18 cellular contexts compared by ENCODE assay signal in the genomic region with DNA sequence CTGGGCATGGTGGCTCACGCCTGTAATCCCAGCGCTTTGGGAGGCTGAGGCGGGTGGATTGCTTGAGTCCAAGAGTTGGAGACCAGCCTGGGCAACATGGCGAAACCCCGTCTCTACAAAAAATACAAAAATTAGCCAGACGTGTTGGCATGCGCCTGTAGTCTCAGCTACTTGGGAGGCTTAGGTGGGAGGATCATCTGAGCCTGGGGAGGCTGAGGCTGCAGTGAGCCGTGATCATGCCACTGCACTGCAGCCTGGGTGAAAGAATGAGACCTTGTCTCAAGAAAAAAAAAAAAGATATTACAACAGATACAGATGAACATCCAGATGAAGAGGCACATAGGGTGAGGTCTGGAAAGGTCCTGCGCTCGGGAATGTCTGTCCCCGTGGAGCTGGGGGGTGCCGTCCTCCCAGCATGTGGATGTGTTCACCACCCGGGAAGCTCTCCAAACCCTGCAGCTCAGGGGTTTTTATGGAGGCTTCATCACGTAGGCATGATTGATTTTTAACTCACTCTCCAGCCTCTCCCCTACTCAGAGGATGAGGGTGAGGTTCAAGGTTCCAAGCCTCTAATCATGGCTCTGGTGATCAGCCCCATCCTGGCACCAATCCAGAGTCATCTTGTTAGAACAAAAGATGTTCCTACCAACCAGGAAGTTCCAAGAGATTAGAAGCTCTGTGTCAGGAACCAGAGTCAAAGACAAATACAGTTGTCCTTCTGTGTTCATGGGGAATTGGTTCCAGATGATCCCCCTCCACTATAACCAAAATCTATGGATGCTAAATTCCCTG.
DNase-seq lines count a peak whose midpoint lies in the region; ATAC-seq and TF ChIP-seq lines count a peak whose summit lies in the region.
"Had no signal": no experiment of that assay in that cellular context is flagged by ENCODE, and none has a peak within 500 bp of the region (broad histone marks: within the 10 kb centered on the region; RNA-seq: fewer than 3 reads in every experiment).

No MANE protein-coding gene starts in this region.

- H3K9me3 ChIP-seq in right lobe of liver = no peaks in the 10 kb centered on the region

- H3K27ac ChIP-seq in C4-2B = peak overlapping the region; percentile 72
- H3K27ac ChIP-seq in brain microvascular endothelial cell = no peak overlapping the region
- no peak overlapping the region for H3K27ac ChIP-seq in right lobe of liver

- H3K4me3 Mint-ChIP-seq in progenitor cell of endocrine pancreas (ENCODE audit: low read depth) = no peak overlapping the region
- H3K4me3 Mint-ChIP-seq: activated CD4-positive, alpha-beta memory T cell treated with anti-CD3 and anti-CD28 coated beads, Interleukin-2, amount 10 ng/mL, durations not matched to agents 7 days and 5 days; immature natural killer cell had no signal

- H3K27ac Mint-ChIP-seq in progenitor cell of endocrine pancreas = no peak overlapping the region
- H3K27ac Mint-ChIP-seq: activated CD4-positive, alpha-beta memory T cell treated with anti-CD3 and anti-CD28 coated beads, Interleukin-2, amount 10 ng/mL, durations not matched to agents 7 days and 5 days; immature natural killer cell had no signal

- H3K4me1 ChIP-seq in right lobe of liver = no peaks in the 10 kb centered on the region

- in situ Hi-C loops in brain microvascular endothelial cell (cut with HindIII; ENCODE audit: low pct_ligation_motif_present, low sequenced_read_pairs) = no loop called here

- 58% methylated on average over 14 of the region's 14 CpGs for WGBS in right lobe of liver (ENCODE audit: insufficient coverage, low coverage, low lambda C conversion rate, missing lambda C conversion rate)

- H3K27me3 ChIP-seq in brain microvascular endothelial cell (replicated peaks) = no peaks in the 10 kb centered on the region
- no peaks in the 10 kb centered on the region for H3K27me3 ChIP-seq in right lobe of liver

- no peaks in the 10 kb centered on the region for H3K36me3 Mint-ChIP-seq in progenitor cell of endocrine pancreas (ENCODE audit: insufficient read depth)
- H3K36me3 Mint-ChIP-seq: immature natural killer cell had no signal

- H3K9me3 Mint-ChIP-seq in progenitor cell of endocrine pancreas (ENCODE audit: low read depth) = peaks cover 3% of the 10 kb centered on the region
- H3K9me3 Mint-ChIP-seq: activated CD4-positive, alpha-beta memory T cell treated with anti-CD3 and anti-CD28 coated beads, Interleukin-2, amount 10 ng/mL, durations not matched to agents 7 days and 5 days; immature natural killer cell had no signal

- H3K36me3 ChIP-seq in brain microvascular endothelial cell (replicated peaks) (no peaks in the 10 kb centered on the region), right lobe of liver (no peaks in the 10 kb centered on the region)

- no peak overlapping the region for H3K4me3 ChIP-seq in brain microvascular endothelial cell (ENCODE audit: low read depth, low read length)
- no peak overlapping the region for H3K4me3 ChIP-seq in right lobe of liver

- DNase-seq in EH (ENCODE audit: low read depth) (peak; percentile 13), brain microvascular endothelial cell (peak; percentile 12), right lobe of liver (peak in 1 of 3 donors; percentile 70), GM19240 (ENCODE audit: insufficient read length, low spot score) (no peak), progenitor cell of endocrine pancreas (ENCODE audit: low spot score, unreplicated experiment) (no peak), activated T-cell treated with anti-CD3 and anti-CD28 coated beads for 4 hours (no peak)
- DNase-seq: activated CD4-positive, alpha-beta memory T cell treated with anti-CD3 and anti-CD28 coated beads, Interleukin-2, amount 10 ng/mL, durations not matched to agents 7 days and 5 days; activated gamma-delta T cell treated with Interleukin-2 at 50 U/mL for 16 hours; C1 segment of cervical spinal cord; effector CD8-positive, alpha-beta T cell; foreskin melanocyte; GDM1; immature natural killer cell; NCI-H1048; NCI-H526; SHP77 treated with DMSO at 0.1 percent for 48 hours; stimulated activated CD4-positive, alpha-beta T cell treated with anti-CD3 and anti-CD28 coated beads, Interleukin-2, amount 100 ng/mL, for 48 hours had no signal

- no peak for TF ChIP-seq POLR2A in right lobe of liver (IDR thresholded peaks at IDR 0.05)

- TF ChIP-seq CTCF in C4-2B (conservative IDR thresholded peaks at IDR 0.05) (no peak), brain microvascular endothelial cell (IDR thresholded peaks at IDR 0.05; ENCODE audit: low read depth, low read length, missing control alignments) (no peak), right lobe of liver (IDR thresholded peaks at IDR 0.05) (no peak), progenitor cell of endocrine pancreas (IDR thresholded peaks at IDR 0.05; ENCODE audit: unreplicated experiment) (no peak)

- H3K4me1 Mint-ChIP-seq in progenitor cell of endocrine pancreas (ENCODE audit: low read depth) = no peaks in the 10 kb centered on the region
- H3K4me1 Mint-ChIP-seq: activated CD4-positive, alpha-beta memory T cell treated with anti-CD3 and anti-CD28 coated beads, Interleukin-2, amount 10 ng/mL, durations not matched to agents 7 days and 5 days; immature natural killer cell had no signal

- peak; percentile 48 to 91 (median 56) for ATAC-seq in right lobe of liver

- intact Hi-C loops in right lobe of liver (cut with DNase I) = no loop called here

- no peaks in the 10 kb centered on the region for H3K27me3 Mint-ChIP-seq in progenitor cell of endocrine pancreas
- H3K27me3 Mint-ChIP-seq: activated CD4-positive, alpha-beta memory T cell treated with anti-CD3 and anti-CD28 coated beads, Interleukin-2, amount 10 ng/mL, durations not matched to agents 7 days and 5 days had no signal

Comparison
In these comparisons a context has a peak if more than half of its experiments do, and no peak if none do; other contexts are left out.
1. DNase-seq: peak in EH (single experiment) and brain microvascular endothelial cell (single experiment); none in GM19240 (single experiment), progenitor cell of endocrine pancreas (single experiment) and activated T-cell treated with anti-CD3 and anti-CD28 coated beads for 4 hours (single experiment).